In the genomic region with DNA sequence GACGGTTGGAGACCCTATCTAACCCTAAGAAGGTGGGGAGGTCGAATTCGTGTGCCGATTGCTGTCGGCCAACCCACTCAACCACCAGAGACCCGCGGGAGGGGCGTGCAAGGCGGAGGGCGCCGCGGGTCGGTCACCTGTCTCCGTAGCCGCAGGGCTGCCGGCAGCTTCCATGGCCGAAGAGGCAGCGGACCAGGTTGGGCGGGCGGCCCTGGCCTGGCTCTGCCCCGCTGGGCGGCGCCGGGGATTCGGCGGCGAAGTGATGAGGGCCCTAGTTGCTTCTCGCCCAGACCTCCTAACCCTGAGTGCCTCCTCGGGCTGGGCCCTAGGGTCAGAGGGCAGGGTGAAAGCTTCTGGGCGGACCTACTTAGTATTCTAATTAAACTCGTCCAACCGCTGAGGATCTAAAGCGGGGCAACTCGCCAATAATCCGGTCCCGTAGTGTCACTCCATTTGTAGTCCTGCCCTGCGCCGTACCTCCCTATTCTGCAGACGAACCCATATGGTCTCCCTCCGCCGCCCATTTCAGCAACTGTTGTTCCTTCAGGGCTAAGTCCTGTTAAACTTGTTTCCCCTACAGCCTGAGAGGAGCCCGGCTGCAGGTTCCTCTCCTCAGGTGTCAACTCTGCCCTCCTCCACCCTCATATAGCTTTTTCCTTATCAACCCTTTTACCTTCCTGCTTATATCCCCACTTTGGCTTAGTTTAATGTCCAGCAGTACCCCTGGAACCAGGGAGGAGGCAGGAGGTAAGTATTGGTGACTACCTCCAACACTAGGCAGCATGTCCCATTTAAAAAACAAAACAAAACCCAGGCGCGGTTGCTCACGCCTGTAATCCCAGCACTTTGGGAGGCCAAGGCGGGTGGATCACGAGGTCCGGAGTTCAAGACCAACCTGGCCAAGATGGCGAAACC, we compare ENCODE assay signal across 2 cellular contexts.
TF ChIP-seq lines count a peak whose summit lies in the region.

Gene PYM1 (minus strand): TSS at position 307 of the 915 bp plus-strand sequence. CDS start 133 bp downstream, at position 174.

TF ChIP-seq in Ishikawa, 13 proteins besides CTCF, POLR2A, EP300 and RAD21 (continued from another document):
- TF ChIP-seq TAF1 (IDR thresholded peaks at IDR 0.05; ENCODE audit: low read depth) (peak; percentile 52; the same call in 1 of the 2 replicates), NFIC (IDR thresholded peaks at IDR 0.05) (peak; percentile 83), REST (IDR thresholded peaks at IDR 0.05; ENCODE audit: low read depth) (no peak), TCF12 (IDR thresholded peaks at IDR 0.05; ENCODE audit: low read depth) (0 out of 2 replicates have a peak, but pooled peaks have one; percentile 52), ZBTB7A (IDR thresholded peaks at IDR 0.05; ENCODE audit: low read depth) (no peak), TEAD4 (IDR thresholded peaks at IDR 0.05) (0 out of 2 replicates have a peak, but pooled peaks have one; percentile 18), CEBPB (IDR thresholded peaks at IDR 0.05) (no peak)
- TF ChIP-seq, protein P1, sequence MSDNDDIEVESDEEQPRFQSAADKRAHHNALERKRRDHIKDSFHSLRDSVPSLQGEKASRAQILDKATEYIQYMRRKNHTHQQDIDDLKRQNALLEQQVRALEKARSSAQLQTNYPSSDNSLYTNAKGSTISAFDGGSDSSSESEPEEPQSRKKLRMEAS (IDR thresholded peaks at IDR 0.05): 0 out of 2 replicates have a peak, but pooled peaks have one; percentile 26

TF ChIP-seq in neural cell, 6 proteins besides CTCF, POLR2A, EP300 and RAD21 (continued from another document):
- TF ChIP-seq REST (IDR thresholded peaks at IDR 0.05; ENCODE audit: borderline replicate concordance) (no peak), POLR2AphosphoS5 (IDR thresholded peaks at IDR 0.05) (no peak), TAF1 (IDR thresholded peaks at IDR 0.05; ENCODE audit: low read depth) (no peak), EZH2 (IDR thresholded peaks at IDR 0.05; ENCODE audit: borderline replicate concordance, insufficient read depth, low read length, poor library complexity, severe bottlenecking) (no peak), SMC3 (conservative IDR thresholded peaks at IDR 0.05; ENCODE audit: poor library complexity) (no peak)
